In the genomic region with DNA sequence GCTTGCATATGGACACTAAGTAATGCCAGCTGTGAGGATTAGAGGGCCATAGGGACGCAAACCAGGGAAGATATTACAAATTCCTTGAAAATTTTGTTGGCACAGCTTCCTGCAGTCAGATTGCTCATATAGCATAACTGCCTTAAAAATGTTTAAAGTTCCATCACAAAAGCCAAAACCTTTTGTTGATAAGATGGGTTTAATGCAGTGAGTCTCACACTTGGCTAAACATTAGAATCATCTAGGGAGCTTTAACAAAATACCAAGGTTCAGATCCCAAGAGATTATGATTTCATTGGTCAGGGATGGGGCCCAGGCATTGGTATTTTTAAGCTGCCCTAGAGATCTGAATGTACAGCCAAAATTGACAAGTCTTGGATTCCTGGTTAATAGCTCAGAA, we compare ENCODE assay signal across 13 cellular contexts.
"Had no signal": no experiment of that assay in that cellular context is flagged by ENCODE, and none has a peak within 500 bp of the region (broad histone marks: within the 10 kb centered on the region; RNA-seq: fewer than 3 reads in every experiment).

No MANE protein-coding gene starts in this region.

- H3K27me3 ChIP-seq: body of pancreas, hepatocyte, neural progenitor cell, spleen had no signal

- H3K4me3 Mint-ChIP-seq: activated CD8-positive, alpha-beta T cell treated with anti-CD3 and anti-CD28 coated beads for 36 hours; mesothelial cell of epicardium; neural progenitor cell; stimulated activated memory B cell treated with anti-CD40 and anti-IgM and Interleukin-4, amounts not matched to agents 10 μg/mL and 1 μg/mL and 100 μg/mL, for 72 hours had no signal

- H3K27ac ChIP-seq: body of pancreas, hepatocyte, lower lobe of right lung, neural progenitor cell, parathyroid adenoma, spleen had no signal

- H3K27ac Mint-ChIP-seq: activated CD8-positive, alpha-beta T cell treated with anti-CD3 and anti-CD28 coated beads for 36 hours; mesothelial cell of epicardium; neural progenitor cell; stimulated activated memory B cell treated with anti-CD40 and anti-IgM and Interleukin-4, amounts not matched to agents 10 μg/mL and 1 μg/mL and 100 μg/mL, for 72 hours had no signal

- DNase-seq: activated CD8-positive, alpha-beta memory T cell treated with anti-CD3 and anti-CD28 coated beads, Interleukin-2, amount 50 U/mL, for 4 hours; activated CD8-positive, alpha-beta T cell treated with anti-CD3 and anti-CD28 coated beads for 36 hours; body of pancreas; kidney glomerular epithelial cell; lower lobe of right lung; spleen; stimulated activated CD4-positive, alpha-beta T cell treated with anti-CD3 and anti-CD28 coated beads, Interleukin-1b, Interleukin-23, amount 100 ng/mL, for 48 hours; T-helper 9 cell had no signal

- H3K27me3 Mint-ChIP-seq: activated CD8-positive, alpha-beta T cell treated with anti-CD3 and anti-CD28 coated beads for 36 hours; stimulated activated memory B cell treated with anti-CD40 and anti-IgM and Interleukin-4, amounts not matched to agents 10 μg/mL and 1 μg/mL and 100 μg/mL, for 72 hours had no signal

- H3K36me3 ChIP-seq: lower lobe of right lung, neural progenitor cell, spleen had no signal

- H3K4me1 Mint-ChIP-seq: neural progenitor cell; stimulated activated memory B cell treated with anti-CD40 and anti-IgM and Interleukin-4, amounts not matched to agents 10 μg/mL and 1 μg/mL and 100 μg/mL, for 72 hours had no signal

- H3K9me3 Mint-ChIP-seq: activated CD8-positive, alpha-beta T cell treated with anti-CD3 and anti-CD28 coated beads for 36 hours; mesothelial cell of epicardium; neural progenitor cell had no signal

- ATAC-seq: activated CD8-positive, alpha-beta T cell treated with anti-CD3 and anti-CD28 coated beads for 36 hours; body of pancreas; lower lobe of right lung; stimulated activated memory B cell treated with anti-CD40 and anti-IgM and Interleukin-4, amounts not matched to agents 10 μg/mL and 1 μg/mL and 100 μg/mL, for 72 hours had no signal

- H3K36me3 Mint-ChIP-seq: mesothelial cell of epicardium; neural progenitor cell; stimulated activated memory B cell treated with anti-CD40 and anti-IgM and Interleukin-4, amounts not matched to agents 10 μg/mL and 1 μg/mL and 100 μg/mL, for 72 hours had no signal

- H3K4me3 ChIP-seq: body of pancreas, hepatocyte, lower lobe of right lung, neural progenitor cell, spleen had no signal
